ENCODE assay signal across 21 cellular contexts in genomic region chr12:27104546-27104945, GRCh38. TPM values are rescaled to one million over a fixed set of nuclear protein-coding genes. Genes with fewer than 3 reads are reported as not detected.
"Had no signal": no experiment of that assay in that cellular context is flagged by ENCODE, and none has a peak within 500 bp of the region (broad histone marks: within the 10 kb centered on the region; RNA-seq: fewer than 3 reads in every experiment).

No MANE protein-coding gene starts in this region.

- ATAC-seq: activated T-helper 17 cell treated with anti-CD3 and anti-CD28 coated beads, Interleukin-2, amount 50 U/mL, for 72 hours had no signal

- H3K4me3 ChIP-seq: cardiac muscle cell, esophagus muscularis mucosa, tibial nerve, vagina had no signal

- DNase-seq: activated CD4-positive, alpha-beta T cell treated with anti-CD3 and anti-CD28 coated beads for 1 hour; activated CD4-positive, alpha-beta T cell treated with anti-CD3 and anti-CD28 coated beads, Interleukin-2, amount 50 U/mL, for 4 hours; activated naive CD4-positive, alpha-beta T cell; aorta; dermis blood vessel endothelial cell; effector memory CD4-positive, alpha-beta T cell; SW 1271; WERI-Rb-1 had no signal

RNA-seq across cellular contexts. Expression of gene C12orf71, which starts 22.2 kb away (rescaled TPM):
- total RNA-seq: activated T-helper 17 cell treated with anti-CD3 and anti-CD28 coated beads, Interleukin-2, amount 50 U/mL, for 72 hours; aorta; cardiac muscle cell; chondrocyte; dermis blood vessel endothelial cell; endothelial cell of umbilical vein; esophagus muscularis mucosa; glomerular endothelial cell; lung microvascular endothelial cell; mononuclear cell; omental fat pad; posterior vena cava; T-helper 2 cell treated with Interferon-gamma antibody and Interleukin-4, amounts not matched to agents 100 ng/mL and 5 ng/mL, for 36 hours; tibial nerve; vagina had no signal
